16 cellular contexts compared by ENCODE assay signal in genomic region chr14:38737657-38738056, GRCh38.
DNase-seq lines count a peak whose midpoint lies in the region; ATAC-seq, FAIRE-seq and TF ChIP-seq lines count a peak whose summit lies in the region.
"Had no signal": no experiment of that assay in that cellular context is flagged by ENCODE, and none has a peak within 500 bp of the region (broad histone marks: within the 10 kb centered on the region; RNA-seq: fewer than 3 reads in every experiment).

No MANE protein-coding gene starts in this region.

- H3K4me3 ChIP-seq in BE2C (ENCODE audit: low read depth, low read length) = no peak overlapping the region
- H3K4me3 ChIP-seq in coronary artery = no peak overlapping the region
- H3K4me3 ChIP-seq in mesenchymal stem cell (ENCODE audit: insufficient read depth in 1 of 2, low read depth in 1 of 2, low read length in 2 of 2) = no peak overlapping the region
- H3K4me3 ChIP-seq in kidney (ENCODE audit: low read length in 2 of 2) = no peak overlapping the region
- H3K4me3 ChIP-seq: GM12878 had no signal

- WGBS in mesenchymal stem cell = 53% methylated on average over 5 of the region's 5 CpGs

- H2AFZ ChIP-seq in mesenchymal stem cell (ENCODE audit: low read depth, low read length) = no peak overlapping the region

- H3K23ac ChIP-seq in mesenchymal stem cell (ENCODE audit: low read length in 2 of 2) = no peak overlapping the region

- H3K18ac ChIP-seq in mesenchymal stem cell (ENCODE audit: low read depth in 1 of 2, low read length in 2 of 2) = no peak overlapping the region

- ATAC-seq in stimulated activated naive CD8-positive, alpha-beta T cell treated with anti-CD3 and anti-CD28 coated beads, Interleukin-15, Interleukin-2, amounts not matched to agents 100 U/mL and 50 U/mL, for 24 hours = no peak
- ATAC-seq: GM12878 had no signal

- H3K27me3 ChIP-seq in BE2C = no peaks in the 10 kb centered on the region
- no peaks in the 10 kb centered on the region for H3K27me3 ChIP-seq in mesenchymal stem cell (ENCODE audit: control insufficient read depth in 1 of 2, insufficient read depth in 1 of 2, low read length in 2 of 2)

- H3K4me2 ChIP-seq in mesenchymal stem cell (ENCODE audit: low read length, poor library complexity, severe bottlenecking) = no peak overlapping the region

- FAIRE-seq in kidney (lab: Jason Lieb, UNC) = no peak
- FAIRE-seq: A204.1, GM12878 had no signal

- peak overlapping the region; percentile 28 for H4K8ac ChIP-seq in mesenchymal stem cell (ENCODE audit: low read length)

- H3K4me1 ChIP-seq in BE2C (peaks cover 24% of the 10 kb centered on the region), mesenchymal stem cell (ENCODE audit: control insufficient read depth, insufficient read depth, low read depth, low read length) (no peaks in the 10 kb centered on the region), kidney (ENCODE audit: control insufficient read depth in 1 of 2, insufficient read depth in 1 of 2, low read depth in 1 of 2, low read length in 2 of 2) (no peaks in the 10 kb centered on the region)

- H3K9me3 ChIP-seq in BE2C (no peaks in the 10 kb centered on the region), mesenchymal stem cell (ENCODE audit: control insufficient read depth, low read length) (peaks cover 6% of the 10 kb centered on the region), kidney (ENCODE audit: control insufficient read depth in 1 of 2, low read length in 2 of 2) (no peaks in the 10 kb centered on the region)

- no peak; the same call in 1 of the 2 replicates for TF ChIP-seq CTCF in BE2C (IDR thresholded peaks at IDR 0.05; ENCODE audit: low read depth, low read length)
- no peak for TF ChIP-seq CTCF in coronary artery (IDR thresholded peaks at IDR 0.05)
- no peak for TF ChIP-seq CTCF in kidney (IDR thresholded peaks at IDR 0.05; ENCODE audit: borderline replicate concordance, extremely low read depth, insufficient read depth)

- DNase-seq in BE2C (peak; percentile 39), coronary artery (ENCODE audit: low spot score) (no peak), mesenchymal stem cell (no peak), retina (peak; percentile 67), middle frontal gyrus (ENCODE audit: extremely low spot score, low spot score) (no peak), NCI-H187 treated with DMSO at 0.1 percent for 48 hours (lab: John Stamatoyannopoulos, UW) (no peak), kidney (no peak)
- no peak for DNase-seq in stimulated activated naive CD8-positive, alpha-beta T cell treated with anti-CD3 and anti-CD28 coated beads, Interleukin-15, Interleukin-2, amounts not matched to agents 100 U/mL and 50 U/mL, for 24 hours
- DNase-seq: DMS79, KG1, NCI-H1092 treated with DMSO at 0.1 percent for 48 hours, NCI-H1694, NCI-H446, NCI-H748 treated with DMSO at 0.1 percent for 48 hours had no signal

- H3K27ac ChIP-seq in coronary artery = peak overlapping the region; percentile 40 to 63
- H3K27ac ChIP-seq in mesenchymal stem cell (ENCODE audit: low read length, poor library complexity, severe bottlenecking) = no peak overlapping the region
- no peak overlapping the region for H3K27ac ChIP-seq in kidney (ENCODE audit: low read depth in 2 of 2, low read length in 2 of 2)

- no peak overlapping the region for H2BK15ac ChIP-seq in mesenchymal stem cell (ENCODE audit: low read depth, poor library complexity, severe bottlenecking)

- H3K14ac ChIP-seq in mesenchymal stem cell (ENCODE audit: low read length in 2 of 2) = no peak overlapping the region

- no peak overlapping the region for H2BK12ac ChIP-seq in mesenchymal stem cell (ENCODE audit: low read length in 2 of 2)

- H3K4ac ChIP-seq in mesenchymal stem cell (ENCODE audit: low read depth in 1 of 2, low read length in 2 of 2) = no peak overlapping the region

- no peak overlapping the region for H2BK5ac ChIP-seq in mesenchymal stem cell (ENCODE audit: low read depth, low read length, poor library complexity, severe bottlenecking)

- H3K9ac ChIP-seq in mesenchymal stem cell (ENCODE audit: low read length) = no peak overlapping the region
- H3K9ac ChIP-seq in kidney (ENCODE audit: low read length in 2 of 2) = no peak overlapping the region

- no peak overlapping the region for H4K91ac ChIP-seq in mesenchymal stem cell (ENCODE audit: low read length)

- H3K79me1 ChIP-seq in mesenchymal stem cell (replicated peaks; ENCODE audit: low read length, poor library complexity, severe bottlenecking) = no peaks in the 10 kb centered on the region

- intact Hi-C loops in kidney (cut with DNase I) = no loop called here

- H3K36me3 ChIP-seq in BE2C (no peaks in the 10 kb centered on the region), mesenchymal stem cell (ENCODE audit: control insufficient read depth in 1 of 2, insufficient read depth in 2 of 2, low read depth in 1 of 2, low read length in 2 of 2) (no peaks in the 10 kb centered on the region), kidney (ENCODE audit: control insufficient read depth in 1 of 2, insufficient read depth in 2 of 2, low read length in 2 of 2) (no peaks in the 10 kb centered on the region)

- no peak overlapping the region for H2AK5ac ChIP-seq in mesenchymal stem cell (ENCODE audit: low read length, severe bottlenecking)

- no peak overlapping the region for H2BK120ac ChIP-seq in mesenchymal stem cell (ENCODE audit: low read depth, low read length)

Comparison
In these comparisons a context has a peak if more than half of its experiments do, and no peak if none do; other contexts are left out.
1. DNase-seq: peak in BE2C (single experiment) and retina (single experiment); none in coronary artery (single experiment), mesenchymal stem cell (single experiment), middle frontal gyrus (single experiment), NCI-H187 treated with DMSO at 0.1 percent for 48 hours (single experiment), stimulated activated naive CD8-positive, alpha-beta T cell treated with anti-CD3 and anti-CD28 coated beads, Interleukin-15, Interleukin-2, amounts not matched to agents 100 U/mL and 50 U/mL, for 24 hours (single experiment) and kidney (single experiment).
2. H3K27ac ChIP-seq: peak in coronary artery (2 of 2); none in mesenchymal stem cell (single experiment) and kidney (0 of 2).